1 cellular context compared by ENCODE assay signal in genomic region chr17:14207791-14208190, GRCh38.
TF ChIP-seq lines count a peak whose summit lies in the region.

No MANE protein-coding gene starts in this region.

TF ChIP-seq in IMR-90, 13 proteins besides CTCF, POLR2A, EP300 and RAD21 (continued from another document):
- no peak for TF ChIP-seq CEBPB (IDR thresholded peaks at IDR 0.05; ENCODE audit: low read depth, low read length)
